ENCODE assay signal across 24 cellular contexts in the genomic region with DNA sequence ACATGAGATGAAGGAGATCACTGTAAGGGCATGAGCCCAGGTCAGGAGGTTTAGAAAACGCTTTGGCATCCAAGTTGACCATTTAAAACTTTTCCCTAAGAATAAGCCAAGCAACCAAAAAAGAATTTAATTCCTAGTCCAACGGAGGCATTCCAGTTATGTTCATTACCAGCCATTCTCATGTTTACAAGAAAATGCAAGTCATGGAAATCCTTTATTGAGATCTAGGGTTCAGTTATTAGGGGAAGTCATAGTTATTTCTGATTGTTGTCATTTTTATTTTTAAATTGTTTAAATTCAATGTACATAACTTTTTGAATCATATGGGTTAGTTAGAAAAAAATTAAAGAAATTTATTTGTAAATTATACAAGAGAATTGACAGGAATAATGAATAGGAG. TPM values are rescaled to one million over a fixed set of nuclear protein-coding genes. Genes with fewer than 3 reads are reported as not detected.
"Had no signal": no experiment of that assay in that cellular context is flagged by ENCODE, and none has a peak within 500 bp of the region (broad histone marks: within the 10 kb centered on the region; RNA-seq: fewer than 3 reads in every experiment).

No MANE protein-coding gene starts in this region.

- H3K4me3 ChIP-seq: MG63, SJSA1, SK-N-MC had no signal

- H3K27ac ChIP-seq: SJSA1, SK-N-MC had no signal

- FAIRE-seq: RCC 7860 had no signal

- H3K27me3 ChIP-seq: MG63, SJSA1 had no signal

- H3K36me3 ChIP-seq: MG63, SJSA1 had no signal

- H3K4me1 ChIP-seq: SJSA1 had no signal

- DNase-seq: Karpas-422, KG1, MG63, NCI-H1092, NCI-H1105 treated with DMSO at 0.1 percent for 48 hours, NCI-H1417 treated with DMSO at 0.1 percent for 48 hours, NCI-H146, NCI-H1694 treated with DMSO at 0.1 percent for 48 hours, NCI-H1930, NCI-H2081, NCI-H2107, NCI-H226, NCI-H446, NCI-H510A, NCI-H524 treated with DMSO at 0.1 percent for 48 hours, NCI-H69, NCI-H774, Right ventricle myocardium superior, RPMI8226, SIG-M5 had no signal

- H3K9me3 ChIP-seq: MG63, SJSA1 had no signal

RNA-seq across cellular contexts. Expression of a gene that starts 24.5 kb away (rescaled TPM):
- total RNA-seq: HT1080, Right ventricle myocardium superior, SJSA1 had no signal

RNA-seq across cellular contexts. Expression of a gene that starts 58.3 kb away (rescaled TPM):
- total RNA-seq: HT1080, Right ventricle myocardium superior, SJSA1 had no signal
